8 cellular contexts compared by ENCODE assay signal in the genomic region with DNA sequence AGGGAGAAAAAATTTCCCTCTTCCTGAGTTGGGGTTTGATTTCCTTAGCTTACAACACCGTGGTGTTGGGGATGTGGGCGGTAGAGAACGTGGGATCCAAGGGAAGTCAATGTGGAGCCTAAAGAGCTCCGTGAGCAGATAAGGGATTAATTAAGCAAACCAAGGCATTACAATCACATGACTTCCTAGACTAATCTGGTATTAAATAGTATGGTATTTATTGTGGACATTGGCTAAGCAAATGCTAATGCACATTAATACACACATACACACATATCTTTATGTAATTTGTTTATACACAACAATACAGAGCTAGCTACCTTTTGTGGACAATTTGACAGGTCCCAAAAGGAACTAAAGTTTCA. TPM values are rescaled to one million over a fixed set of nuclear protein-coding genes. Genes with fewer than 3 reads are reported as not detected.
DNase-seq lines count a peak whose midpoint lies in the region; ATAC-seq and TF ChIP-seq lines count a peak whose summit lies in the region.

No MANE protein-coding gene starts in this region.

- TF ChIP-seq POLR2A in adrenal gland (IDR thresholded peaks at IDR 0.05) (no peak), transverse colon (IDR thresholded peaks at IDR 0.05) (no peak)

- intact Hi-C loops in activated naive CD4-positive, alpha-beta T cell treated with anti-CD3 and anti-CD28 coated beads for 36 hours (cut with micrococcal nuclease): loop anchor here (1.0 to 5.0 kb wide), 4 partner anchors 112 to 465 kb away; a partner anchor contains a TSS
- intact Hi-C loops in adrenal gland (cut with DNase I): loop anchor here in 1 of 2 donors (5.0 kb wide), 1 partner anchor 35 kb away; a partner anchor contains a TSS
- intact Hi-C loops in transverse colon (cut with DNase I; ENCODE audit: low total_unique reads): loop anchor here (2.0 kb wide), 1 partner anchor 106 kb away; a partner anchor contains a TSS

- H3K9me3 ChIP-seq in adrenal gland (replicated peaks in 1 of 3) (no peaks in the 10 kb centered on the region), liver (ENCODE audit: control insufficient read depth in 4 of 4, low read length in 3 of 4) (no peaks in the 10 kb centered on the region), transverse colon (no peaks in the 10 kb centered on the region)

- H3K27ac ChIP-seq in adrenal gland (peak overlapping the region; percentile 88 to 99 (median 98)), liver (ENCODE audit: low read depth in 1 of 2, low read length in 2 of 2) (peak overlapping the region; percentile 85 to 98), transverse colon (peak overlapping the region; percentile 96 to 99 (median 98))

- peak overlapping the region; percentile 99 for H3K4me3 Mint-ChIP-seq in activated naive CD4-positive, alpha-beta T cell treated with anti-CD3 and anti-CD28 coated beads for 36 hours

- H3K27ac Mint-ChIP-seq in activated naive CD4-positive, alpha-beta T cell treated with anti-CD3 and anti-CD28 coated beads for 36 hours: peak overlapping the region; percentile 93

- TF ChIP-seq RAD21 in liver (IDR thresholded peaks at IDR 0.05): no peak

- peak overlapping the region in 2 of 4 donors; percentile 73 to 81 for H3K4me3 ChIP-seq in adrenal gland
- peak overlapping the region; percentile 77 to 98 (median 81) for H3K4me3 ChIP-seq in liver (ENCODE audit: low read depth in 1 of 3, low read length in 3 of 3)
- peak overlapping the region; percentile 18 to 95 (median 72) for H3K4me3 ChIP-seq in transverse colon

- in situ Hi-C loops in transverse colon (cut with MboI; ENCODE audit: low pct_ligation_motif_present in 1 of 4, low pct_unique_long_range_greater_than_20kb in 1 of 4, low sequenced_read_pairs in 3 of 4): no loop called here

- CTCF ChIA-PET in activated naive CD4-positive, alpha-beta T cell treated with anti-CD3 and anti-CD28 coated beads for 36 hours (lab: Charles Lee): interaction anchor here (0.6 to 3.9 kb wide), 20 partner anchors 11 to 281 kb away, joined by 3 to 40 read pairs (median 6); a partner anchor contains a TSS

- 33 to 38% (median 36%) methylated on average over 4 of the region's 4 CpGs for WGBS in adrenal gland, 4 donors
- 18% methylated on average over 4 of the region's 4 CpGs for WGBS in liver
- 0 to 18% methylated on average over 2 to 4 of the region's 4 CpGs for WGBS in transverse colon (ENCODE audit: low coverage in 1 of 2), 2 donors

- no peak for ATAC-seq in HG02938 (IDR thresholded peaks at IDR 0.05; ENCODE audit: unreplicated experiment)

- H3K9me3 Mint-ChIP-seq in activated naive CD4-positive, alpha-beta T cell treated with anti-CD3 and anti-CD28 coated beads for 36 hours: no peaks in the 10 kb centered on the region

- H3K27me3 ChIP-seq in adrenal gland: no peaks in the 10 kb centered on the region
- H3K27me3 ChIP-seq in liver (ENCODE audit: control insufficient read depth in 4 of 4, insufficient read depth in 4 of 4, low read length in 3 of 4): no peaks in the 10 kb centered on the region
- no peaks in the 10 kb centered on the region for H3K27me3 ChIP-seq in transverse colon

- TF ChIP-seq CTCF in adrenal gland (IDR thresholded peaks at IDR 0.05) (no peak), liver (IDR thresholded peaks at IDR 0.05; ENCODE audit: low read depth, low read length, missing input control) (no peak), transverse colon (IDR thresholded peaks at IDR 0.05) (no peak)

- DNase-seq in activated naive CD4-positive, alpha-beta T cell treated with anti-CD3 and anti-CD28 coated beads for 36 hours: no peak
- DNase-seq in activated naive CD4-positive, alpha-beta T cell treated with anti-CD3 and anti-CD28 coated beads, Interleukin-2, amount 50 U/mL, for 16 hours: no peak
- DNase-seq in adrenal gland (no peak), transverse colon (no peak), HuH-7.5 (ENCODE audit: low spot score) (no peak), AG08396 (ENCODE audit: low spot score) (no peak)

- peaks cover 12% of the 10 kb centered on the region for H3K36me3 Mint-ChIP-seq in activated naive CD4-positive, alpha-beta T cell treated with anti-CD3 and anti-CD28 coated beads for 36 hours (ENCODE audit: low read depth)

- TF ChIP-seq EP300 in transverse colon (IDR thresholded peaks at IDR 0.05; ENCODE audit: low read depth): no peak

- peak overlapping the region; percentile 28 to 97 for H3K9ac ChIP-seq in liver (ENCODE audit: low read depth in 1 of 2, low read length in 2 of 2)

- peaks cover 18 to 42% of the 10 kb centered on the region in 2 donors for H3K4me1 ChIP-seq in adrenal gland (replicated peaks in 1 of 2)
- peaks cover 4 to 42% (median 31%) of the 10 kb centered on the region in 4 donors for H3K4me1 ChIP-seq in liver (ENCODE audit: control insufficient read depth in 4 of 4, insufficient read depth in 4 of 4, low read length in 3 of 4)
- H3K4me1 ChIP-seq in transverse colon: peaks cover 28 to 47% (median 39%) of the 10 kb centered on the region in 4 donors

- peaks cover 37% of the 10 kb centered on the region for H3K4me1 Mint-ChIP-seq in activated naive CD4-positive, alpha-beta T cell treated with anti-CD3 and anti-CD28 coated beads for 36 hours (ENCODE audit: low read depth)

- H3K36me3 ChIP-seq in adrenal gland (replicated peaks in 1 of 2): no peaks in the 10 kb centered on the region
- peaks cover 0 to 2% (median 0%) of the 10 kb centered on the region in 4 donors for H3K36me3 ChIP-seq in liver (ENCODE audit: control insufficient read depth in 4 of 4, insufficient read depth in 3 of 4, low read depth in 1 of 4, low read length in 3 of 4)
- H3K36me3 ChIP-seq in transverse colon: no peaks in the 10 kb centered on the region

- H3K27me3 Mint-ChIP-seq in activated naive CD4-positive, alpha-beta T cell treated with anti-CD3 and anti-CD28 coated beads for 36 hours (ENCODE audit: low read depth): no peaks in the 10 kb centered on the region

TF ChIP-seq in liver, 16 proteins besides CTCF, POLR2A, EP300 and RAD21 (continues in another document):
- TF ChIP-seq, protein P1, sequence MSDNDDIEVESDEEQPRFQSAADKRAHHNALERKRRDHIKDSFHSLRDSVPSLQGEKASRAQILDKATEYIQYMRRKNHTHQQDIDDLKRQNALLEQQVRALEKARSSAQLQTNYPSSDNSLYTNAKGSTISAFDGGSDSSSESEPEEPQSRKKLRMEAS (IDR thresholded peaks at IDR 0.05): no peak
- TF ChIP-seq TAF1 (conservative IDR thresholded peaks at IDR 0.05) (no peak), FOXA2 (IDR thresholded peaks at IDR 0.05) (no peak), YY1 (IDR thresholded peaks at IDR 0.05) (no peak), HNF4A (conservative IDR thresholded peaks at IDR 0.05) (no peak), RXRA (IDR thresholded peaks at IDR 0.05) (no peak), SP1 (IDR thresholded peaks at IDR 0.05) (no peak), NR2F2 (IDR thresholded peaks at IDR 0.05) (no peak), FOXA1 (IDR thresholded peaks at IDR 0.05) (no peak), GABPA (IDR thresholded peaks at IDR 0.05 in 1 of 2, conservative IDR thresholded peaks at IDR 0.05 in 1 of 2) (no peak), HNF4G (IDR thresholded peaks at IDR 0.05) (no peak)
- TF ChIP-seq, protein P2, sequence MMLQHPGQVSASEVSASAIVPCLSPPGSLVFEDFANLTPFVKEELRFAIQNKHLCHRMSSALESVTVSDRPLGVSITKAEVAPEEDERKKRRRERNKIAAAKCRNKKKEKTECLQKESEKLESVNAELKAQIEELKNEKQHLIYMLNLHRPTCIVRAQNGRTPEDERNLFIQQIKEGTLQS (IDR thresholded peaks at IDR 0.05): no peak

RNA-seq across cellular contexts. Expression of a gene that starts 0.8 kb away (rescaled TPM):
- 10 to 100 TPM; 26.0 TPM for total RNA-seq in activated naive CD4-positive, alpha-beta T cell treated with anti-CD3 and anti-CD28 coated beads for 36 hours
- total RNA-seq in adrenal gland (10 to 100 TPM; 42.6 to 90.6 (median 67.4) TPM), liver (10 to 100 TPM; 22.1 to 31.8 TPM), transverse colon (10 to 100 TPM; 39.0 to 51.3 (median 42.7) TPM)
- polyA plus RNA-seq in adrenal gland (10 to 100 TPM; 13.0 to 44.0 (median 13.5) TPM), liver (10 to 100 TPM in 1 of 2 donors, 1 to 10 TPM in 1; 7.6 to 11.5 TPM)

RNA-seq across cellular contexts. Expression of a gene that starts 1.6 kb away (rescaled TPM):
- total RNA-seq in activated naive CD4-positive, alpha-beta T cell treated with anti-CD3 and anti-CD28 coated beads for 36 hours: 10 to 100 TPM; 57.4 to 59.0 TPM
- total RNA-seq in adrenal gland (10 to 100 TPM; 23.8 to 55.4 (median 48.9) TPM), liver (10 to 100 TPM; 10.8 to 13.1 TPM), transverse colon (10 to 100 TPM in 3 of 4 donors, 1 to 10 TPM in 1; 4.9 to 26.8 (median 15.5) TPM)
- polyA plus RNA-seq in adrenal gland (10 to 100 TPM; 24.6 to 48.3 (median 39.7) TPM), liver (10 to 100 TPM; 12.1 to 14.5 TPM)

RNA-seq across cellular contexts. Expression of a gene that starts 7.3 kb away (rescaled TPM):
- total RNA-seq in activated naive CD4-positive, alpha-beta T cell treated with anti-CD3 and anti-CD28 coated beads for 36 hours: 1 to 10 TPM in 1 of 2 experiments, under 1 TPM in 1; 0.98 to 1.8 TPM
- total RNA-seq in adrenal gland (under 1 TPM in 2 of 8 donors, not detected in 6; 0.65 to 0.83 TPM), liver (100 to 1,000 TPM; 157 to 195 TPM), transverse colon (100 to 1,000 TPM; 225 to 325 (median 283) TPM)
- polyA plus RNA-seq in adrenal gland (1 to 10 TPM in 1 of 3 donors, under 1 TPM in 1, not detected in 1; 0.54 to 2.0 TPM), liver (100 to 1,000 TPM; 125 to 126 TPM)

RNA-seq across cellular contexts. Expression of a gene that starts 33.2 kb away (rescaled TPM):
- 10 to 100 TPM; 75.8 to 79.0 TPM for total RNA-seq in activated naive CD4-positive, alpha-beta T cell treated with anti-CD3 and anti-CD28 coated beads for 36 hours
- 100 to 1,000 TPM in 1 of 8 donors, 10 to 100 TPM in 7; 48.5 to 102 (median 72.3) TPM for total RNA-seq in adrenal gland
- polyA plus RNA-seq in adrenal gland: 10 to 100 TPM; 22.8 to 75.1 (median 46.6) TPM
- total RNA-seq in liver: 10 to 100 TPM; 20.5 to 24.6 TPM
- polyA plus RNA-seq in liver: 10 to 100 TPM; 12.8 to 24.8 TPM
- 100 to 1,000 TPM in 3 of 4 donors, 10 to 100 TPM in 1; 63.8 to 231 (median 135) TPM for total RNA-seq in transverse colon

RNA-seq across cellular contexts. Expression of a gene that starts 35.7 kb away (rescaled TPM):
- total RNA-seq in activated naive CD4-positive, alpha-beta T cell treated with anti-CD3 and anti-CD28 coated beads for 36 hours: 10 to 100 TPM; 23.6 to 25.6 TPM
- 10 to 100 TPM; 21.3 to 86.8 (median 39.2) TPM for total RNA-seq in adrenal gland
- 10 to 100 TPM in 2 of 3 donors, 1 to 10 TPM in 1; 8.4 to 54.0 (median 28.8) TPM for polyA plus RNA-seq in adrenal gland
- total RNA-seq in liver: 10 to 100 TPM in 1 of 2 donors, 1 to 10 TPM in 1; 8.3 to 13.6 TPM
- 10 to 100 TPM in 1 of 2 donors, 1 to 10 TPM in 1; 5.4 to 10.3 TPM for polyA plus RNA-seq in liver
- total RNA-seq in transverse colon: 100 to 1,000 TPM in 1 of 4 donors, 10 to 100 TPM in 3; 28.4 to 120 (median 40.0) TPM

Comparison
In these comparisons a context has a peak if more than half of its experiments do, and no peak if none do; other contexts are left out.
1. RNA of a gene that starts 7.3 kb away (total RNA-seq): 225 to 325 TPM in transverse colon and 157 to 195 TPM in liver; 0.98 to 1.8 TPM in activated naive CD4-positive, alpha-beta T cell treated with anti-CD3 and anti-CD28 coated beads for 36 hours and 0.65 to 0.83 TPM in adrenal gland; every median in the first group is over 10 times any median in the second.
2. Peak in every context shown above with its lines, with median percentiles within 50 percentile points of each other: H3K27ac ChIP-seq.